ENCODE assay signal across 8 cellular contexts in genomic region chr2:191675807-191676667, GRCh38. TPM values are rescaled to one million over a fixed set of nuclear protein-coding genes. Genes with fewer than 3 reads are reported as not detected.
DNase-seq lines count a peak whose midpoint lies in the region; ATAC-seq lines count a peak whose summit lies in the region.

No MANE protein-coding gene starts in this region.

- H3K4me3 Mint-ChIP-seq in activated naive CD4-positive, alpha-beta T cell treated with anti-CD3 and anti-CD28 coated beads for 36 hours = peak overlapping the region; percentile 99

- CTCF ChIA-PET in activated naive CD4-positive, alpha-beta T cell treated with anti-CD3 and anti-CD28 coated beads for 36 hours (lab: Charles Lee) = interaction anchor here (0.6 to 1.6 kb wide), 8 partner anchors 16 to 624 kb away, joined by 3 to 5 read pairs (median 3); no protein-coding TSS in a partner anchor

- H3K27ac Mint-ChIP-seq in activated naive CD4-positive, alpha-beta T cell treated with anti-CD3 and anti-CD28 coated beads for 36 hours = peak overlapping the region; percentile 100

- DNase-seq in OCI-M2 (lab: John Stamatoyannopoulos, UW; ENCODE audit: unreplicated experiment) (peak; percentile 56), left colon (peak; percentile 52 to 67), superior temporal gyrus (ENCODE audit: extremely low spot score) (no peak), NCI-H2081 (lab: John Stamatoyannopoulos, UW) (no peak)
- peak; percentile 80 for DNase-seq in activated naive CD4-positive, alpha-beta T cell treated with anti-CD3 and anti-CD28 coated beads for 36 hours
- DNase-seq in stimulated activated CD8-positive, alpha-beta memory T cell treated with anti-CD3 and anti-CD28 coated beads, Interleukin-7, amount 100 ng/mL, for 24 hours (ENCODE audit: low read depth) = peak; percentile 24

- no peaks in the 10 kb centered on the region for H3K9me3 Mint-ChIP-seq in activated naive CD4-positive, alpha-beta T cell treated with anti-CD3 and anti-CD28 coated beads for 36 hours

- peak; percentile 78 for ATAC-seq in GM18517 (IDR thresholded peaks at IDR 0.05; ENCODE audit: unreplicated experiment)
- peak; percentile 51 for ATAC-seq in HG02763 (IDR thresholded peaks at IDR 0.05; ENCODE audit: unreplicated experiment)
- no peak for ATAC-seq in left colon

- peaks cover 25% of the 10 kb centered on the region for H3K4me1 Mint-ChIP-seq in activated naive CD4-positive, alpha-beta T cell treated with anti-CD3 and anti-CD28 coated beads for 36 hours (ENCODE audit: low read depth)

- intact Hi-C loops in activated naive CD4-positive, alpha-beta T cell treated with anti-CD3 and anti-CD28 coated beads for 36 hours (cut with micrococcal nuclease) = loop anchor here (2.0 to 5.0 kb wide), 6 partner anchors 51 to 1144 kb away; partner anchors contain the start of genes NAB1, NEMP2, STAT1 and STAT4
- intact Hi-C loops in left colon (cut with DNase I, micrococcal nuclease) = no loop called here

- peaks cover 30% of the 10 kb centered on the region for H3K36me3 Mint-ChIP-seq in activated naive CD4-positive, alpha-beta T cell treated with anti-CD3 and anti-CD28 coated beads for 36 hours (ENCODE audit: low read depth)

- H3K27me3 Mint-ChIP-seq in activated naive CD4-positive, alpha-beta T cell treated with anti-CD3 and anti-CD28 coated beads for 36 hours (ENCODE audit: low read depth) = no peaks in the 10 kb centered on the region

RNA-seq across cellular contexts. Expression of gene NABP1, which starts 1.9 kb away (rescaled TPM):
- total RNA-seq in activated naive CD4-positive, alpha-beta T cell treated with anti-CD3 and anti-CD28 coated beads for 36 hours = 100 to 1,000 TPM in 1 of 2 experiments, 10 to 100 TPM in 1; 97.5 to 101 TPM
- 10 to 100 TPM; 19.0 to 28.0 TPM for total RNA-seq in left colon

Comparison
In these comparisons a context has a peak if more than half of its experiments do, and no peak if none do; other contexts are left out.
1. DNase-seq: peak in OCI-M2 (single experiment), activated naive CD4-positive, alpha-beta T cell treated with anti-CD3 and anti-CD28 coated beads for 36 hours (single experiment), left colon (2 of 2) and stimulated activated CD8-positive, alpha-beta memory T cell treated with anti-CD3 and anti-CD28 coated beads, Interleukin-7, amount 100 ng/mL, for 24 hours (single experiment); none in superior temporal gyrus (single experiment) and NCI-H2081 (0 of 2).